In genomic region chr13:45521292-45521691, GRCh38 we compare ENCODE assay signal across 14 cellular contexts. TPM values are rescaled to one million over a fixed set of nuclear protein-coding genes. Genes with fewer than 3 reads are reported as not detected.
DNase-seq lines count a peak whose midpoint lies in the region; ATAC-seq, FAIRE-seq and TF ChIP-seq lines count a peak whose summit lies in the region.
"Had no signal": no experiment of that assay in that cellular context is flagged by ENCODE, and none has a peak within 500 bp of the region (broad histone marks: within the 10 kb centered on the region; RNA-seq: fewer than 3 reads in every experiment).

No MANE protein-coding gene starts in this region.

- no peaks in the 10 kb centered on the region for H3K4me1 ChIP-seq in smooth muscle cell (ENCODE audit: low read depth)

- ATAC-seq in activated CD8-positive, alpha-beta T cell treated with anti-CD3 and anti-CD28 coated beads for 36 hours: no peak
- ATAC-seq in activated CD8-positive, alpha-beta T cell treated with anti-CD3 and anti-CD28 coated beads, Interleukin-2, amount 10 ng/mL, durations not matched to agents 7 days and 5 days: no peak
- ATAC-seq: Panc1 had no signal

- no peak overlapping the region for H3K4me3 ChIP-seq in smooth muscle cell

- 73% methylated on average over 4 of the region's 4 CpGs for WGBS in smooth muscle cell (ENCODE audit: low lambda C conversion rate)

- H3K4me2 ChIP-seq in smooth muscle cell: no peak overlapping the region

- no peak overlapping the region for H2AFZ ChIP-seq in smooth muscle cell (ENCODE audit: low read depth)

- no peaks in the 10 kb centered on the region for H3K9me3 ChIP-seq in smooth muscle cell (replicated peaks; ENCODE audit: low read depth)

- intact Hi-C loops in activated CD8-positive, alpha-beta T cell treated with anti-CD3 and anti-CD28 coated beads for 36 hours (cut with micrococcal nuclease): no loop called here

- peak overlapping the region; percentile 43 for H3K27ac Mint-ChIP-seq in activated CD8-positive, alpha-beta T cell treated with anti-CD3 and anti-CD28 coated beads for 36 hours
- no peak overlapping the region for H3K27ac Mint-ChIP-seq in activated CD8-positive, alpha-beta T cell treated with anti-CD3 and anti-CD28 coated beads, Interleukin-2, amount 10 ng/mL, durations not matched to agents 7 days and 5 days
- H3K27ac Mint-ChIP-seq: activated T-helper 2 cell treated with anti-CD3 and anti-CD28 coated beads, Interferon-gamma antibody, Interleukin-2, Interleukin-4, amounts not matched to agents 10 μg/mL and 5 μg/mL and 100 μg/mL, durations not matched to agents 14 hours and 24 hours and 36 hours; nephron had no signal

- CTCF ChIA-PET in activated CD8-positive, alpha-beta T cell treated with anti-CD3 and anti-CD28 coated beads for 36 hours (lab: Charles Lee): no interaction called here
- CTCF ChIA-PET in activated CD8-positive, alpha-beta T cell treated with anti-CD3 and anti-CD28 coated beads, Interleukin-2, amount 10 ng/mL, durations not matched to agents 7 days and 5 days (lab: Charles Lee): interaction anchor here (1.3 kb wide), 1 partner anchor 9 kb away, joined by 5 read pairs; no protein-coding TSS in a partner anchor

- no peak overlapping the region for H3K9ac ChIP-seq in smooth muscle cell (ENCODE audit: low read depth)

- H3K4me1 Mint-ChIP-seq in activated CD8-positive, alpha-beta T cell treated with anti-CD3 and anti-CD28 coated beads for 36 hours (ENCODE audit: low read depth): peaks cover 32% of the 10 kb centered on the region
- H3K4me1 Mint-ChIP-seq in activated CD8-positive, alpha-beta T cell treated with anti-CD3 and anti-CD28 coated beads, Interleukin-2, amount 10 ng/mL, durations not matched to agents 7 days and 5 days (ENCODE audit: low read depth): peaks cover 13% of the 10 kb centered on the region
- H3K4me1 Mint-ChIP-seq: nephron had no signal

- H3K36me3 ChIP-seq in smooth muscle cell (ENCODE audit: low read depth): peaks cover 22% of the 10 kb centered on the region

- H3F3A ChIP-seq in smooth muscle cell (ENCODE audit: low read depth): no peaks in the 10 kb centered on the region

- no peaks in the 10 kb centered on the region for H3K27me3 ChIP-seq in smooth muscle cell (ENCODE audit: low read depth)

- peak overlapping the region; percentile 7 for H3K27ac ChIP-seq in smooth muscle cell (ENCODE audit: low read depth)

- no peak for FAIRE-seq in HTR-8/SVneo (lab: Jason Lieb, UNC)

- no peak for TF ChIP-seq CTCF in activated CD8-positive, alpha-beta T cell treated with anti-CD3 and anti-CD28 coated beads for 36 hours (IDR thresholded peaks at IDR 0.05)
- TF ChIP-seq CTCF in smooth muscle cell (IDR thresholded peaks at IDR 0.05; ENCODE audit: borderline replicate concordance, insufficient read depth, poor library complexity, severe bottlenecking): no peak

- no peak for DNase-seq in activated CD8-positive, alpha-beta T cell treated with anti-CD3 and anti-CD28 coated beads for 36 hours
- DNase-seq in activated CD8-positive, alpha-beta T cell treated with anti-CD3 and anti-CD28 coated beads, Interleukin-2, amount 10 ng/mL, durations not matched to agents 7 days and 5 days: no peak
- DNase-seq in SW480 (ENCODE audit: low spot score) (peak; percentile 64), glomerular visceral epithelial cell (ENCODE audit: extremely low spot score) (peak; percentile 20), smooth muscle cell (lab: John Stamatoyannopoulos, UW; ENCODE audit: unreplicated experiment) (no peak), T-helper 2 cell (no peak), HTR-8/SVneo (ENCODE audit: insufficient read length, low spot score) (no peak), NCI-H146 treated with DMSO at 0.1 percent for 48 hours (lab: John Stamatoyannopoulos, UW; ENCODE audit: unreplicated experiment) (no peak)
- DNase-seq: ACHN; GDM1; stimulated activated CD4-positive, alpha-beta T cell treated with anti-CD3 and anti-CD28 coated beads, Interleukin-15, amount 100 ng/mL, for 24 hours had no signal

- H3K79me2 ChIP-seq in smooth muscle cell (ENCODE audit: low read depth): no peaks in the 10 kb centered on the region

- peaks cover 45% of the 10 kb centered on the region for H3K36me3 Mint-ChIP-seq in activated CD8-positive, alpha-beta T cell treated with anti-CD3 and anti-CD28 coated beads for 36 hours (ENCODE audit: low read depth)
- H3K36me3 Mint-ChIP-seq in activated CD8-positive, alpha-beta T cell treated with anti-CD3 and anti-CD28 coated beads, Interleukin-2, amount 10 ng/mL, durations not matched to agents 7 days and 5 days (ENCODE audit: low read depth): peaks cover 60% of the 10 kb centered on the region

- POLR2A ChIA-PET in activated CD8-positive, alpha-beta T cell treated with anti-CD3 and anti-CD28 coated beads for 36 hours (lab: Charles Lee): interaction anchor here (0.6 kb wide), 1 partner anchor 27 kb away, joined by 3 read pairs; no protein-coding TSS in a partner anchor
- POLR2A ChIA-PET in activated CD8-positive, alpha-beta T cell treated with anti-CD3 and anti-CD28 coated beads, Interleukin-2, amount 10 ng/mL, durations not matched to agents 7 days and 5 days (lab: Charles Lee): no interaction called here

- H3K4me3 Mint-ChIP-seq in activated CD8-positive, alpha-beta T cell treated with anti-CD3 and anti-CD28 coated beads for 36 hours: no peak overlapping the region
- H3K4me3 Mint-ChIP-seq in activated CD8-positive, alpha-beta T cell treated with anti-CD3 and anti-CD28 coated beads, Interleukin-2, amount 10 ng/mL, durations not matched to agents 7 days and 5 days: no peak overlapping the region
- H3K4me3 Mint-ChIP-seq: nephron had no signal

- H3K9me3 Mint-ChIP-seq in activated CD8-positive, alpha-beta T cell treated with anti-CD3 and anti-CD28 coated beads for 36 hours: no peaks in the 10 kb centered on the region
- no peaks in the 10 kb centered on the region for H3K9me3 Mint-ChIP-seq in activated CD8-positive, alpha-beta T cell treated with anti-CD3 and anti-CD28 coated beads, Interleukin-2, amount 10 ng/mL, durations not matched to agents 7 days and 5 days (ENCODE audit: insufficient read depth)
- H3K9me3 Mint-ChIP-seq: activated T-helper 2 cell treated with anti-CD3 and anti-CD28 coated beads, Interferon-gamma antibody, Interleukin-2, Interleukin-4, amounts not matched to agents 10 μg/mL and 5 μg/mL and 100 μg/mL, durations not matched to agents 14 hours and 24 hours and 36 hours; nephron had no signal

- H3K27me3 Mint-ChIP-seq in activated CD8-positive, alpha-beta T cell treated with anti-CD3 and anti-CD28 coated beads for 36 hours: no peaks in the 10 kb centered on the region
- H3K27me3 Mint-ChIP-seq in activated CD8-positive, alpha-beta T cell treated with anti-CD3 and anti-CD28 coated beads, Interleukin-2, amount 10 ng/mL, durations not matched to agents 7 days and 5 days (ENCODE audit: low read depth): no peaks in the 10 kb centered on the region

- H4K20me1 ChIP-seq in smooth muscle cell (ENCODE audit: low read depth): peaks cover 58% of the 10 kb centered on the region

RNA-seq across cellular contexts. Expression of gene COG3, which starts 56.6 kb away (rescaled TPM):
- total RNA-seq in activated CD8-positive, alpha-beta T cell treated with anti-CD3 and anti-CD28 coated beads for 36 hours: 10 to 100 TPM; 19.9 to 22.1 TPM
- total RNA-seq in activated CD8-positive, alpha-beta T cell treated with anti-CD3 and anti-CD28 coated beads, Interleukin-2, amount 10 ng/mL, durations not matched to agents 7 days and 5 days: 10 to 100 TPM; 22.0 to 23.1 TPM
- total RNA-seq in smooth muscle cell: 38.2 and 46.8 TPM in 2 replicates
- 23.0 and 25.4 TPM in 2 replicates for polyA plus RNA-seq in smooth muscle cell

Comparison
In these comparisons a context has a peak if more than half of its experiments do, and no peak if none do; other contexts are left out.
1. DNase-seq: peak in SW480 (single experiment) and glomerular visceral epithelial cell (single experiment); none in activated CD8-positive, alpha-beta T cell treated with anti-CD3 and anti-CD28 coated beads for 36 hours (single experiment), activated CD8-positive, alpha-beta T cell treated with anti-CD3 and anti-CD28 coated beads, Interleukin-2, amount 10 ng/mL, durations not matched to agents 7 days and 5 days (single experiment), smooth muscle cell (single experiment), T-helper 2 cell (0 of 5), HTR-8/SVneo (single experiment) and NCI-H146 treated with DMSO at 0.1 percent for 48 hours (single experiment).